1 cellular context compared by ENCODE assay signal in genomic region chr20:19937651-19938420, GRCh38.
TF ChIP-seq lines count a peak whose summit lies in the region.

No MANE protein-coding gene starts in this region.

TF ChIP-seq in GM12878, 131 proteins besides CTCF, POLR2A, EP300 and RAD21 (continued from another document and continues in another):
- peak; percentile 100 for TF ChIP-seq ZBED1 (IDR thresholded peaks at IDR 0.05; ENCODE audit: borderline replicate concordance)
- peak in 1 of 2 experiments; percentile 15; a peak in 1 of 4 replicates for TF ChIP-seq IKZF2 (IDR thresholded peaks at IDR 0.05)
- peak; percentile 86 for TF ChIP-seq CBFB (IDR thresholded peaks at IDR 0.05; ENCODE audit: low read depth)
- TF ChIP-seq BHLHE40 (IDR thresholded peaks at IDR 0.05; ENCODE audit: borderline replicate concordance in 1 of 2, low read depth in 2 of 2, low read length in 1 of 2), result peak; percentile 23 to 53; a peak in 2 of 4 replicates
- no peak for TF ChIP-seq ZNF384 (IDR thresholded peaks at IDR 0.05; ENCODE audit: borderline replicate concordance, low read depth, low read length)
- no peak for TF ChIP-seq MTA2 (IDR thresholded peaks at IDR 0.05; ENCODE audit: low read depth)
- TF ChIP-seq ZBTB11 (CRISPR knock-in tag; IDR thresholded peaks at IDR 0.05), result no peak
- TF ChIP-seq GABPA (IDR thresholded peaks at IDR 0.05; ENCODE audit: low read depth), result 0 out of 2 replicates have a peak, but pooled peaks have one; percentile 10
- TF ChIP-seq RELB (IDR thresholded peaks at IDR 0.05; ENCODE audit: low read depth), result no peak
- TF ChIP-seq TCF12 (IDR thresholded peaks at IDR 0.05; ENCODE audit: low read depth, low read length), result peak; percentile 55; the same call in 1 of the 2 replicates
- peak; percentile 98 for TF ChIP-seq RUNX3 (IDR thresholded peaks at IDR 0.05; ENCODE audit: low read length)
- TF ChIP-seq NKRF (conservative IDR thresholded peaks at IDR 0.05), result no peak
- no peak for TF ChIP-seq PBX3 (IDR thresholded peaks at IDR 0.05; ENCODE audit: insufficient replicate concordance, low read depth, low read length)
- TF ChIP-seq, protein P1, sequence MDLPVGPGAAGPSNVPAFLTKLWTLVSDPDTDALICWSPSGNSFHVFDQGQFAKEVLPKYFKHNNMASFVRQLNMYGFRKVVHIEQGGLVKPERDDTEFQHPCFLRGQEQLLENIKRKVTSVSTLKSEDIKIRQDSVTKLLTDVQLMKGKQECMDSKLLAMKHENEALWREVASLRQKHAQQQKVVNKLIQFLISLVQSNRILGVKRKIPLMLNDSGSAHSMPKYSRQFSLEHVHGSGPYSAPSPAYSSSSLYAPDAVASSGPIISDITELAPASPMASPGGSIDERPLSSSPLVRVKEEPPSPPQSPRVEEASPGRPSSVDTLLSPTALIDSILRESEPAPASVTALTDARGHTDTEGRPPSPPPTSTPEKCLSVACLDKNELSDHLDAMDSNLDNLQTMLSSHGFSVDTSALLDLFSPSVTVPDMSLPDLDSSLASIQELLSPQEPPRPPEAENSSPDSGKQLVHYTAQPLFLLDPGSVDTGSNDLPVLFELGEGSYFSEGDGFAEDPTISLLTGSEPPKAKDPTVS (IDR thresholded peaks at IDR 0.05; ENCODE audit: low read depth, low read length), result no peak
- TF ChIP-seq NR2C1 (IDR thresholded peaks at IDR 0.05), result no peak
- 0 out of 2 replicates have a peak, but pooled peaks have one; percentile 9 for TF ChIP-seq IRF4 (IDR thresholded peaks at IDR 0.05; ENCODE audit: low read depth, low read length)
- peak in 1 of 2 experiments; percentile 79; a peak in 2 of 4 replicates for TF ChIP-seq ETV6 (conservative IDR thresholded peaks at IDR 0.05 in 1 of 2, IDR thresholded peaks at IDR 0.05 in 1 of 2; ENCODE audit: borderline replicate concordance in 1 of 2, low read depth in 1 of 2)
- no peak for TF ChIP-seq HDAC6 (IDR thresholded peaks at IDR 0.05; ENCODE audit: unreplicated experiment)
- no peak for TF ChIP-seq NR2C2 (IDR thresholded peaks at IDR 0.05; ENCODE audit: borderline replicate concordance, control insufficient read depth, insufficient read length, low read depth)
- TF ChIP-seq POLR2AphosphoS2 (IDR thresholded peaks at IDR 0.05; ENCODE audit: low read depth, low read length), result no peak
- no peak for TF ChIP-seq ASH2L (IDR thresholded peaks at IDR 0.05; ENCODE audit: borderline replicate concordance, low read depth)
- TF ChIP-seq, protein P2, sequence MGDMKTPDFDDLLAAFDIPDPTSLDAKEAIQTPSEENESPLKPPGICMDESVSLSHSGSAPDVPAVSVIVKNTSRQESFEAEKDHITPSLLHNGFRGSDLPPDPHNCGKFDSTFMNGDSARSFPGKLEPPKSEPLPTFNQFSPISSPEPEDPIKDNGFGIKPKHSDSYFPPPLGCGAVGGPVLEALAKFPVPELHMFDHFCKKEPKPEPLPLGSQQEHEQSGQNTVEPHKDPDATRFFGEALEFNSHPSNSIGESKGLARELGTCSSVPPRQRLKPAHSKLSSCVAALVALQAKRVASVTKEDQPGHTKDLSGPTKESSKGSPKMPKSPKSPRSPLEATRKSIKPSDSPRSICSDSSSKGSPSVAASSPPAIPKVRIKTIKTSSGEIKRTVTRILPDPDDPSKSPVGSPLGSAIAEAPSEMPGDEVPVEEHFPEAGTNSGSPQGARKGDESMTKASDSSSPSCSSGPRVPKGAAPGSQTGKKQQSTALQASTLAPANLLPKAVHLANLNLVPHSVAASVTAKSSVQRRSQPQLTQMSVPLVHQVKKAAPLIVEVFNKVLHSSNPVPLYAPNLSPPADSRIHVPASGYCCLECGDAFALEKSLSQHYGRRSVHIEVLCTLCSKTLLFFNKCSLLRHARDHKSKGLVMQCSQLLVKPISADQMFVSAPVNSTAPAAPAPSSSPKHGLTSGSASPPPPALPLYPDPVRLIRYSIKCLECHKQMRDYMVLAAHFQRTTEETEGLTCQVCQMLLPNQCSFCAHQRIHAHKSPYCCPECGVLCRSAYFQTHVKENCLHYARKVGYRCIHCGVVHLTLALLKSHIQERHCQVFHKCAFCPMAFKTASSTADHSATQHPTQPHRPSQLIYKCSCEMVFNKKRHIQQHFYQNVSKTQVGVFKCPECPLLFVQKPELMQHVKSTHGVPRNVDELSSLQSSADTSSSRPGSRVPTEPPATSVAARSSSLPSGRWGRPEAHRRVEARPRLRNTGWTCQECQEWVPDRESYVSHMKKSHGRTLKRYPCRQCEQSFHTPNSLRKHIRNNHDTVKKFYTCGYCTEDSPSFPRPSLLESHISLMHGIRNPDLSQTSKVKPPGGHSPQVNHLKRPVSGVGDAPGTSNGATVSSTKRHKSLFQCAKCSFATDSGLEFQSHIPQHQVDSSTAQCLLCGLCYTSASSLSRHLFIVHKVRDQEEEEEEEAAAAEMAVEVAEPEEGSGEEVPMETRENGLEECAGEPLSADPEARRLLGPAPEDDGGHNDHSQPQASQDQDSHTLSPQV (IDR thresholded peaks at IDR 0.05), result no peak
- peak; percentile 45; the same call in 1 of the 2 replicates for TF ChIP-seq JUNB (IDR thresholded peaks at IDR 0.05)
- TF ChIP-seq CREM (IDR thresholded peaks at IDR 0.05; ENCODE audit: low read depth), result peak; percentile 74
- peak; percentile 87 for TF ChIP-seq NFIC (IDR thresholded peaks at IDR 0.05; ENCODE audit: low read depth, low read length)
- no peak for TF ChIP-seq RB1 (IDR thresholded peaks at IDR 0.05; ENCODE audit: borderline replicate concordance)
- no peak for TF ChIP-seq YBX1 (IDR thresholded peaks at IDR 0.05)
- TF ChIP-seq SMAD5 (IDR thresholded peaks at IDR 0.05; ENCODE audit: low read depth), result no peak
- TF ChIP-seq E2F4 (IDR thresholded peaks at IDR 0.05; ENCODE audit: low read depth, low read length), result no peak
- TF ChIP-seq DPF2 (IDR thresholded peaks at IDR 0.05), result no peak
- no peak for TF ChIP-seq SUPT20H (IDR thresholded peaks at IDR 0.05; ENCODE audit: borderline replicate concordance, control insufficient read depth, low read depth, low read length)
- TF ChIP-seq PML (IDR thresholded peaks at IDR 0.05; ENCODE audit: low read length), result no peak
- TF ChIP-seq, protein P3, sequence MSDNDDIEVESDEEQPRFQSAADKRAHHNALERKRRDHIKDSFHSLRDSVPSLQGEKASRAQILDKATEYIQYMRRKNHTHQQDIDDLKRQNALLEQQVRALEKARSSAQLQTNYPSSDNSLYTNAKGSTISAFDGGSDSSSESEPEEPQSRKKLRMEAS (IDR thresholded peaks at IDR 0.05; ENCODE audit: low read depth, low read length), result no peak
- TF ChIP-seq CHD4 (IDR thresholded peaks at IDR 0.05), result no peak
- TF ChIP-seq NFXL1 (IDR thresholded peaks at IDR 0.05; ENCODE audit: borderline replicate concordance), result no peak
- no peak for TF ChIP-seq NRF1 (conservative IDR thresholded peaks at IDR 0.05; ENCODE audit: low read depth, low read length)
- no peak for TF ChIP-seq HDAC2 (IDR thresholded peaks at IDR 0.05)
- TF ChIP-seq SP1 (IDR thresholded peaks at IDR 0.05; ENCODE audit: low read depth, low read length), result no peak
- no peak for TF ChIP-seq ESRRA (IDR thresholded peaks at IDR 0.05; ENCODE audit: low read length)
- TF ChIP-seq, protein P4, sequence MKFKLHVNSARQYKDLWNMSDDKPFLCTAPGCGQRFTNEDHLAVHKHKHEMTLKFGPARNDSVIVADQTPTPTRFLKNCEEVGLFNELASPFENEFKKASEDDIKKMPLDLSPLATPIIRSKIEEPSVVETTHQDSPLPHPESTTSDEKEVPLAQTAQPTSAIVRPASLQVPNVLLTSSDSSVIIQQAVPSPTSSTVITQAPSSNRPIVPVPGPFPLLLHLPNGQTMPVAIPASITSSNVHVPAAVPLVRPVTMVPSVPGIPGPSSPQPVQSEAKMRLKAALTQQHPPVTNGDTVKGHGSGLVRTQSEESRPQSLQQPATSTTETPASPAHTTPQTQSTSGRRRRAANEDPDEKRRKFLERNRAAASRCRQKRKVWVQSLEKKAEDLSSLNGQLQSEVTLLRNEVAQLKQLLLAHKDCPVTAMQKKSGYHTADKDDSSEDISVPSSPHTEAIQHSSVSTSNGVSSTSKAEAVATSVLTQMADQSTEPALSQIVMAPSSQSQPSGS (IDR thresholded peaks at IDR 0.05; ENCODE audit: low read length), result peak; percentile 80; the same call in 1 of the 2 replicates
- no peak for TF ChIP-seq BMI1 (IDR thresholded peaks at IDR 0.05; ENCODE audit: borderline replicate concordance)
- no peak for TF ChIP-seq SRF (IDR thresholded peaks at IDR 0.05; ENCODE audit: low read depth in 2 of 2, low read length in 2 of 2)
- TF ChIP-seq CBX5 (IDR thresholded peaks at IDR 0.05; ENCODE audit: low read depth), result no peak
- peak; percentile 75; the same call in 1 of the 2 replicates for TF ChIP-seq BACH1 (IDR thresholded peaks at IDR 0.05; ENCODE audit: borderline replicate concordance)
